In genomic region chr21:40016234-40016633, GRCh38 we compare ENCODE assay signal across 9 cellular contexts.
"Had no signal": no experiment of that assay in that cellular context is flagged by ENCODE, and none has a peak within 500 bp of the region (broad histone marks: within the 10 kb centered on the region; RNA-seq: fewer than 3 reads in every experiment).

No MANE protein-coding gene starts in this region.

- H3K9ac ChIP-seq: GM23248 had no signal

- H3K4me3 ChIP-seq: GM23248, HAP-1, K562 had no signal

- H3K27ac Mint-ChIP-seq: HFFc6 had no signal

- H2AFZ ChIP-seq: GM23248 had no signal

- H3K36me3 ChIP-seq: HAP-1 had no signal

- ATAC-seq: HCT116, K562 had no signal

- DNase-seq: GM23248, GOT3, H7, HFFc6, IMR-90, KG1 had no signal

- H3K27ac ChIP-seq: GM23248 had no signal

- H3K4me1 ChIP-seq: HAP-1 had no signal

- H3K4me3 Mint-ChIP-seq: HFFc6 had no signal
